ENCODE assay signal across 8 cellular contexts in genomic region chr22:50305658-50306566, GRCh38. TPM values are rescaled to one million over a fixed set of nuclear protein-coding genes. Genes with fewer than 3 reads are reported as not detected.
A peak's percentile ranks its signal among the peaks of the same experiment; 100 is the strongest.
DNase-seq lines count a peak whose midpoint lies in the region; ATAC-seq, FAIRE-seq and TF ChIP-seq lines count a peak whose summit lies in the region.

No MANE protein-coding gene starts in this region.

- intact Hi-C loops in ascending aorta (cut with DNase I), result loop anchor here (1.0 to 10.0 kb wide), 4 partner anchors 13 to 371 kb away; partner anchors contain the start of gene TUBGCP6
- intact Hi-C loops in left ventricle myocardium inferior (cut with micrococcal nuclease), result no loop called here
- intact Hi-C loops in prostate gland (cut with DNase I), result no loop called here

- TF ChIP-seq CTCF in ascending aorta (IDR thresholded peaks at IDR 0.05), result peak in 1 of 3 experiments; percentile 3
- TF ChIP-seq CTCF in left ventricle myocardium inferior (IDR thresholded peaks at IDR 0.05; ENCODE audit: borderline replicate concordance), result no peak
- no peak for TF ChIP-seq CTCF in prostate gland (IDR thresholded peaks at IDR 0.05)

- peak overlapping the region; percentile 71 to 95 for H3K4me3 ChIP-seq in ascending aorta
- peak overlapping the region; percentile 98 for H3K4me3 ChIP-seq in left ventricle myocardium inferior
- H3K4me3 ChIP-seq in prostate gland, result peak overlapping the region; percentile 75 to 93

- FAIRE-seq in H54 (lab: Jason Lieb, UNC), result no peak

- DNase-seq in COLO829 (ENCODE audit: low spot score), result peak; percentile 96
- DNase-seq in H54 (ENCODE audit: insufficient read length, low spot score), result peak; percentile 97
- peak; percentile 62 to 84 for DNase-seq in NCI-H526 (lab: John Stamatoyannopoulos, UW)
- peak; percentile 72 to 96 for DNase-seq in ascending aorta (ENCODE audit: low spot score in 2 of 2)
- peak; percentile 84 for DNase-seq in left ventricle myocardium inferior
- DNase-seq in prostate gland (ENCODE audit: low spot score), result peak; percentile 93

- WGBS in prostate gland, result 2% methylated on average over 25 of the region's 26 CpGs

- no peak for ATAC-seq in GM21515 (IDR thresholded peaks at IDR 0.05; ENCODE audit: unreplicated experiment)
- no peak for ATAC-seq in HG03469 (IDR thresholded peaks at IDR 0.05; ENCODE audit: unreplicated experiment)

- TF ChIP-seq POLR2A in H54 (IDR thresholded peaks at IDR 0.05; ENCODE audit: low read depth, low read length), result no peak
- TF ChIP-seq POLR2A in prostate gland (IDR thresholded peaks at IDR 0.05), result peak; percentile 43

- no peaks in the 10 kb centered on the region for H3K27me3 ChIP-seq in ascending aorta
- H3K27me3 ChIP-seq in left ventricle myocardium inferior (ENCODE audit: low read depth), result no peaks in the 10 kb centered on the region
- H3K27me3 ChIP-seq in prostate gland (replicated peaks; ENCODE audit: insufficient read depth), result no peaks in the 10 kb centered on the region

- H3K27ac ChIP-seq in ascending aorta (peak overlapping the region; percentile 86 to 96), left ventricle myocardium inferior (replicated peaks) (peak overlapping the region; percentile 95), prostate gland (peak overlapping the region; percentile 91 to 94)

- peaks cover 51 to 57% of the 10 kb centered on the region in 2 donors for H3K4me1 ChIP-seq in ascending aorta
- peaks cover 85% of the 10 kb centered on the region for H3K4me1 ChIP-seq in left ventricle myocardium inferior
- peaks cover 43% of the 10 kb centered on the region for H3K4me1 ChIP-seq in prostate gland (replicated peaks)

- H3K9me3 ChIP-seq in ascending aorta (no peaks in the 10 kb centered on the region), left ventricle myocardium inferior (replicated peaks) (no peaks in the 10 kb centered on the region), prostate gland (no peaks in the 10 kb centered on the region)

- H3K36me3 ChIP-seq in ascending aorta (no peaks in the 10 kb centered on the region), left ventricle myocardium inferior (no peaks in the 10 kb centered on the region), prostate gland (no peaks in the 10 kb centered on the region)

RNA-seq across cellular contexts. Expression of gene PLXNB2, which starts 1.5 kb away (rescaled TPM):
- 287 TPM for total RNA-seq in ascending aorta
- 50.2 TPM for total RNA-seq in left ventricle myocardium inferior
- 100 to 1,000 TPM; 259 to 309 TPM for total RNA-seq in prostate gland

RNA-seq across cellular contexts. Expression of gene DENND6B, which starts 20.9 kb away (rescaled TPM):
- total RNA-seq in ascending aorta (1.4 TPM), left ventricle myocardium inferior (1.2 TPM), prostate gland (10 to 100 TPM in 1 of 2 donors, 1 to 10 TPM in 1; 9.6 to 19.6 TPM)

RNA-seq across cellular contexts. Expression of gene MAPK11, which starts 35.7 kb away (rescaled TPM):
- total RNA-seq in ascending aorta, result 117 TPM
- 7.8 TPM for total RNA-seq in left ventricle myocardium inferior
- 10 to 100 TPM; 11.4 to 14.1 TPM for total RNA-seq in prostate gland

RNA-seq across cellular contexts. Expression of gene PPP6R2, which starts 37.2 kb away (rescaled TPM):
- total RNA-seq in ascending aorta (55.5 TPM), left ventricle myocardium inferior (38.6 TPM), prostate gland (100 to 1,000 TPM in 1 of 2 donors, 10 to 100 TPM in 1; 80.6 to 107 TPM)

RNA-seq across cellular contexts. Expression of gene MAPK12, which starts 44.4 kb away (rescaled TPM):
- total RNA-seq in ascending aorta (29.4 TPM), left ventricle myocardium inferior (17.2 TPM), prostate gland (10 to 100 TPM in 1 of 2 donors, 1 to 10 TPM in 1; 8.4 to 18.0 TPM)
